Comparison of ENCODE assay signal across 1 cellular context in genomic region chr17:36849871-36850348, GRCh38.
TF ChIP-seq lines count a peak whose summit lies in the region.

No MANE protein-coding gene starts in this region.

TF ChIP-seq in GM23338, 12 proteins besides CTCF, POLR2A, EP300 and RAD21 (continued from another document):
- TF ChIP-seq ZNF462 (CRISPR knock-in tag; IDR thresholded peaks at IDR 0.05), result no peak
- no peak for TF ChIP-seq EZH2 (IDR thresholded peaks at IDR 0.05; ENCODE audit: low read depth, unreplicated experiment)
- no peak for TF ChIP-seq NANOG (IDR thresholded peaks at IDR 0.05; ENCODE audit: borderline replicate concordance)
- no peak for TF ChIP-seq ZNF114 (CRISPR knock-in tag; IDR thresholded peaks at IDR 0.05)
- TF ChIP-seq CREB1 (CRISPR knock-in tag; IDR thresholded peaks at IDR 0.05; ENCODE audit: low read depth), result no peak
- TF ChIP-seq EZH2phosphoT487 (IDR thresholded peaks at IDR 0.05; ENCODE audit: unreplicated experiment), result no peak
- TF ChIP-seq ZNF331 (CRISPR knock-in tag; IDR thresholded peaks at IDR 0.05; ENCODE audit: low read depth), result no peak
- TF ChIP-seq POLR2AphosphoS5 (IDR thresholded peaks at IDR 0.05; ENCODE audit: low read depth), result no peak
- TF ChIP-seq, protein P1, sequence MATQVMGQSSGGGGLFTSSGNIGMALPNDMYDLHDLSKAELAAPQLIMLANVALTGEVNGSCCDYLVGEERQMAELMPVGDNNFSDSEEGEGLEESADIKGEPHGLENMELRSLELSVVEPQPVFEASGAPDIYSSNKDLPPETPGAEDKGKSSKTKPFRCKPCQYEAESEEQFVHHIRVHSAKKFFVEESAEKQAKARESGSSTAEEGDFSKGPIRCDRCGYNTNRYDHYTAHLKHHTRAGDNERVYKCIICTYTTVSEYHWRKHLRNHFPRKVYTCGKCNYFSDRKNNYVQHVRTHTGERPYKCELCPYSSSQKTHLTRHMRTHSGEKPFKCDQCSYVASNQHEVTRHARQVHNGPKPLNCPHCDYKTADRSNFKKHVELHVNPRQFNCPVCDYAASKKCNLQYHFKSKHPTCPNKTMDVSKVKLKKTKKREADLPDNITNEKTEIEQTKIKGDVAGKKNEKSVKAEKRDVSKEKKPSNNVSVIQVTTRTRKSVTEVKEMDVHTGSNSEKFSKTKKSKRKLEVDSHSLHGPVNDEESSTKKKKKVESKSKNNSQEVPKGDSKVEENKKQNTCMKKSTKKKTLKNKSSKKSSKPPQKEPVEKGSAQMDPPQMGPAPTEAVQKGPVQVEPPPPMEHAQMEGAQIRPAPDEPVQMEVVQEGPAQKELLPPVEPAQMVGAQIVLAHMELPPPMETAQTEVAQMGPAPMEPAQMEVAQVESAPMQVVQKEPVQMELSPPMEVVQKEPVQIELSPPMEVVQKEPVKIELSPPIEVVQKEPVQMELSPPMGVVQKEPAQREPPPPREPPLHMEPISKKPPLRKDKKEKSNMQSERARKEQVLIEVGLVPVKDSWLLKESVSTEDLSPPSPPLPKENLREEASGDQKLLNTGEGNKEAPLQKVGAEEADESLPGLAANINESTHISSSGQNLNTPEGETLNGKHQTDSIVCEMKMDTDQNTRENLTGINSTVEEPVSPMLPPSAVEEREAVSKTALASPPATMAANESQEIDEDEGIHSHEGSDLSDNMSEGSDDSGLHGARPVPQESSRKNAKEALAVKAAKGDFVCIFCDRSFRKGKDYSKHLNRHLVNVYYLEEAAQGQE (IDR thresholded peaks at IDR 0.05; ENCODE audit: unreplicated experiment), result no peak
